8 cellular contexts compared by ENCODE assay signal in genomic region chr1:200737647-200738296, GRCh38. TPM values are rescaled to one million over a fixed set of nuclear protein-coding genes. Genes with fewer than 3 reads are reported as not detected.
DNase-seq lines count a peak whose midpoint lies in the region; ATAC-seq and TF ChIP-seq lines count a peak whose summit lies in the region.

No MANE protein-coding gene starts in this region.

- H3K9me3 Mint-ChIP-seq in T-cell, result no peaks in the 10 kb centered on the region
- H3K9me3 Mint-ChIP-seq in stimulated activated effector memory CD8-positive, alpha-beta T cell treated with anti-CD3 and anti-CD28 coated beads, Interleukin-12 subunit alpha, Interleukin-12 subunit beta, amount 100 ng/mL, for 72 hours, result no peaks in the 10 kb centered on the region

- H3K4me3 Mint-ChIP-seq in T-cell, result peak overlapping the region; percentile 94 to 98 (median 96)
- H3K4me3 Mint-ChIP-seq in stimulated activated effector memory CD8-positive, alpha-beta T cell treated with anti-CD3 and anti-CD28 coated beads, Interleukin-12 subunit alpha, Interleukin-12 subunit beta, amount 100 ng/mL, for 72 hours, result peak overlapping the region; percentile 84

- CTCF ChIA-PET in T-cell (lab: Charles Lee), result interaction anchor here (0.5 to 1.5 kb wide), 5 partner anchors 66 to 386 kb away, joined by 3 to 5 read pairs (median 3); no protein-coding TSS in a partner anchor

- no peaks in the 10 kb centered on the region for H3K36me3 Mint-ChIP-seq in T-cell
- H3K36me3 Mint-ChIP-seq in stimulated activated effector memory CD8-positive, alpha-beta T cell treated with anti-CD3 and anti-CD28 coated beads, Interleukin-12 subunit alpha, Interleukin-12 subunit beta, amount 100 ng/mL, for 72 hours, result peaks cover 4% of the 10 kb centered on the region

- H3K4me1 Mint-ChIP-seq in T-cell, result peaks cover 35 to 37% (median 35%) of the 10 kb centered on the region in 3 donors
- H3K4me1 Mint-ChIP-seq in stimulated activated effector memory CD8-positive, alpha-beta T cell treated with anti-CD3 and anti-CD28 coated beads, Interleukin-12 subunit alpha, Interleukin-12 subunit beta, amount 100 ng/mL, for 72 hours, result peaks cover 21% of the 10 kb centered on the region

- no peak for TF ChIP-seq CTCF in gastroesophageal sphincter (IDR thresholded peaks at IDR 0.05)

- H3K4me1 ChIP-seq in gastroesophageal sphincter, result peaks cover 0 to 28% (median 4%) of the 10 kb centered on the region in 3 donors

- H3K27ac Mint-ChIP-seq in T-cell, result peak overlapping the region; percentile 41 to 85
- H3K27ac Mint-ChIP-seq in stimulated activated effector memory CD8-positive, alpha-beta T cell treated with anti-CD3 and anti-CD28 coated beads, Interleukin-12 subunit alpha, Interleukin-12 subunit beta, amount 100 ng/mL, for 72 hours, result no peak overlapping the region

- H3K27ac ChIP-seq in gastroesophageal sphincter, result peak overlapping the region; percentile 65 to 100 (median 99)

- no peaks in the 10 kb centered on the region for H3K9me3 ChIP-seq in gastroesophageal sphincter

- H3K4me3 ChIP-seq in gastroesophageal sphincter, result peak overlapping the region; percentile 71 to 90

- no peaks in the 10 kb centered on the region for H3K27me3 Mint-ChIP-seq in T-cell

- TF ChIP-seq EP300 in gastroesophageal sphincter (IDR thresholded peaks at IDR 0.05), result no peak

- POLR2A ChIA-PET in T-cell (lab: Charles Lee), result interaction anchor here (0.5 to 1.0 kb wide), 3 partner anchors 8 to 139 kb away, joined by 3 read pairs; no protein-coding TSS in a partner anchor

- no peak for ATAC-seq in T-cell (replicated peaks in 1 of 4)
- no peak for ATAC-seq in gastroesophageal sphincter
- no peak for ATAC-seq in stimulated activated effector memory CD8-positive, alpha-beta T cell treated with anti-CD3 and anti-CD28 coated beads, Interleukin-12 subunit alpha, Interleukin-12 subunit beta, amount 100 ng/mL, for 72 hours
- ATAC-seq in GM18498 (IDR thresholded peaks at IDR 0.05; ENCODE audit: unreplicated experiment), result no peak

- 77 to 85% methylated on average over 4 to 8 of the region's 8 CpGs for WGBS in gastroesophageal sphincter (ENCODE audit: low coverage in 1 of 2), 2 donors

- no peaks in the 10 kb centered on the region for H3K27me3 ChIP-seq in gastroesophageal sphincter

- TF ChIP-seq POLR2A in gastroesophageal sphincter (IDR thresholded peaks at IDR 0.05), result no peak

- no peaks in the 10 kb centered on the region for H3K36me3 ChIP-seq in gastroesophageal sphincter

- peak; percentile 52 for DNase-seq in DMS53 (lab: John Stamatoyannopoulos, UW)
- no peak for DNase-seq in DMS53 treated with DMSO at 0.1 percent for 48 hours (lab: John Stamatoyannopoulos, UW; ENCODE audit: unreplicated experiment)
- DNase-seq in T-cell, result no peak
- no peak for DNase-seq in stimulated activated effector memory CD8-positive, alpha-beta T cell treated with anti-CD3 and anti-CD28 coated beads, Interleukin-12 subunit alpha, Interleukin-12 subunit beta, amount 100 ng/mL, for 72 hours (ENCODE audit: low spot score in 2 of 2)
- no peak for DNase-seq in NCI-H2029 (lab: John Stamatoyannopoulos, UW)
- DNase-seq in KG1 (lab: John Stamatoyannopoulos, UW), result no peak

RNA-seq across cellular contexts. Expression of gene CAMSAP2, which starts 0.9 kb away (rescaled TPM):
- total RNA-seq in T-cell (1 to 10 TPM; 4.6 to 9.1 (median 5.2) TPM), gastroesophageal sphincter (10 to 100 TPM; 37.8 to 47.4 (median 46.0) TPM)
